19 cellular contexts compared by ENCODE assay signal in genomic region chr4:82820689-82821088, GRCh38. TPM values are rescaled to one million over a fixed set of nuclear protein-coding genes. Genes with fewer than 3 reads are reported as not detected.
DNase-seq lines count a peak whose midpoint lies in the region; ATAC-seq and TF ChIP-seq lines count a peak whose summit lies in the region.
"Had no signal": no experiment of that assay in that cellular context is flagged by ENCODE, and none has a peak within 500 bp of the region (broad histone marks: within the 10 kb centered on the region; RNA-seq: fewer than 3 reads in every experiment).

No MANE protein-coding gene starts in this region.

- ATAC-seq in GM21737 (IDR thresholded peaks at IDR 0.05; ENCODE audit: unreplicated experiment) = no peak
- ATAC-seq in GM18517 (IDR thresholded peaks at IDR 0.05; ENCODE audit: unreplicated experiment) = no peak
- ATAC-seq: CD8-positive, alpha-beta T cell; PC-3 had no signal

- H4K12ac ChIP-seq in trophoblast cell (ENCODE audit: low read depth, low read length) = no peak overlapping the region

- H2BK12ac ChIP-seq in trophoblast cell (ENCODE audit: low read length) = no peak overlapping the region

- no peaks in the 10 kb centered on the region for H3K9me3 Mint-ChIP-seq in activated CD4-positive, alpha-beta T cell treated with anti-CD3 and anti-CD28 coated beads, Interleukin-2, amount 10 ng/mL, durations not matched to agents 24 days and 14 days
- H3K9me3 Mint-ChIP-seq in activated CD4-positive, alpha-beta T cell treated with anti-CD3 and anti-CD28 coated beads, Interleukin-2, amount 10 ng/mL, durations not matched to agents 7 days and 5 days = no peaks in the 10 kb centered on the region
- peaks cover 3% of the 10 kb centered on the region; the same call in 1 of the 2 replicates for H3K9me3 Mint-ChIP-seq in HFFc6
- no peaks in the 10 kb centered on the region for H3K9me3 Mint-ChIP-seq in activated naive CD8-positive, alpha-beta T cell treated with anti-CD3 and anti-CD28 coated beads for 36 hours
- H3K9me3 Mint-ChIP-seq: CD8-positive, alpha-beta T cell had no signal

- H3K36me3 ChIP-seq in trophoblast cell (ENCODE audit: control insufficient read depth in 1 of 2, insufficient read depth in 2 of 2, low read length in 2 of 2) = peaks cover 29 to 54% of the 10 kb centered on the region in 2 experiments

- no peak overlapping the region for H2AK5ac ChIP-seq in trophoblast cell (ENCODE audit: low read length)

- no peak overlapping the region for H3K23ac ChIP-seq in trophoblast cell (ENCODE audit: low read length)

- no peak for DNase-seq in activated CD4-positive, alpha-beta T cell treated with anti-CD3 and anti-CD28 coated beads, Interleukin-2, amount 10 ng/mL, durations not matched to agents 24 days and 14 days
- DNase-seq in activated CD4-positive, alpha-beta T cell treated with anti-CD3 and anti-CD28 coated beads, Interleukin-2, amount 10 ng/mL, durations not matched to agents 7 days and 5 days = no peak
- no peak for DNase-seq in HFFc6
- DNase-seq in activated naive CD8-positive, alpha-beta T cell treated with anti-CD3 and anti-CD28 coated beads for 36 hours = no peak
- peak; percentile 34 to 59 for DNase-seq in trophoblast cell
- no peak for DNase-seq in stimulated activated CD4-positive, alpha-beta T cell treated with anti-CD3 and anti-CD28 coated beads, Interleukin-2, amount 100 ng/mL, for 24 hours
- DNase-seq: 8988T; BE2C; CD8-positive, alpha-beta T cell; HCEC 1CT; KBM-7; NCI-H1048; NCI-H1436 treated with DMSO at 0.1 percent for 48 hours; NCI-H2029 treated with DMSO at 0.1 percent for 48 hours; NCI-H510A; NCI-H774; PC-3 had no signal

- intact Hi-C loops in activated CD4-positive, alpha-beta T cell treated with anti-CD3 and anti-CD28 coated beads, Interleukin-2, amount 10 ng/mL, durations not matched to agents 24 days and 14 days (cut with micrococcal nuclease) = loop anchor here (10.0 kb wide), 1 partner anchor 356 kb away; no protein-coding TSS in a partner anchor

- H3K79me1 ChIP-seq in trophoblast cell (ENCODE audit: low read length) = no peaks in the 10 kb centered on the region

- H3K4me3 ChIP-seq in trophoblast cell (ENCODE audit: low read depth, low read length) = no peak overlapping the region

- no peak overlapping the region for H3K4me3 Mint-ChIP-seq in activated CD4-positive, alpha-beta T cell treated with anti-CD3 and anti-CD28 coated beads, Interleukin-2, amount 10 ng/mL, durations not matched to agents 24 days and 14 days
- no peak overlapping the region for H3K4me3 Mint-ChIP-seq in activated CD4-positive, alpha-beta T cell treated with anti-CD3 and anti-CD28 coated beads, Interleukin-2, amount 10 ng/mL, durations not matched to agents 7 days and 5 days
- no peak overlapping the region for H3K4me3 Mint-ChIP-seq in HFFc6
- H3K4me3 Mint-ChIP-seq in activated naive CD8-positive, alpha-beta T cell treated with anti-CD3 and anti-CD28 coated beads for 36 hours = no peak overlapping the region
- H3K4me3 Mint-ChIP-seq: CD8-positive, alpha-beta T cell had no signal

- peaks cover 12% of the 10 kb centered on the region for H3K4me1 Mint-ChIP-seq in activated CD4-positive, alpha-beta T cell treated with anti-CD3 and anti-CD28 coated beads, Interleukin-2, amount 10 ng/mL, durations not matched to agents 24 days and 14 days
- peaks cover 5% of the 10 kb centered on the region for H3K4me1 Mint-ChIP-seq in activated CD4-positive, alpha-beta T cell treated with anti-CD3 and anti-CD28 coated beads, Interleukin-2, amount 10 ng/mL, durations not matched to agents 7 days and 5 days
- H3K4me1 Mint-ChIP-seq in HFFc6 (ENCODE audit: low read depth) = peaks cover 36% of the 10 kb centered on the region
- peaks cover 8% of the 10 kb centered on the region for H3K4me1 Mint-ChIP-seq in activated naive CD8-positive, alpha-beta T cell treated with anti-CD3 and anti-CD28 coated beads for 36 hours

- no peak overlapping the region for H2BK120ac ChIP-seq in trophoblast cell (ENCODE audit: insufficient read depth, low read length, poor library complexity)

- H3K9me3 ChIP-seq in trophoblast cell (ENCODE audit: insufficient read depth, low read depth, low read length) = no peaks in the 10 kb centered on the region
- H3K9me3 ChIP-seq: BE2C had no signal

- H3K27ac ChIP-seq in trophoblast cell (ENCODE audit: low read depth, low read length) = no peak overlapping the region

- H3K9ac ChIP-seq in trophoblast cell (ENCODE audit: low read length) = no peak overlapping the region

- no peak overlapping the region for H3K18ac ChIP-seq in trophoblast cell (ENCODE audit: low read length)

- no peak for TF ChIP-seq CTCF in HFFc6 (IDR thresholded peaks at IDR 0.05)

- WGBS in trophoblast cell (ENCODE audit: extremely low coverage, insufficient coverage, insufficient read length) = no CpG with 5 or more reads among the region's 2 CpGs

- POLR2A ChIA-PET in activated CD4-positive, alpha-beta T cell treated with anti-CD3 and anti-CD28 coated beads, Interleukin-2, amount 10 ng/mL, durations not matched to agents 7 days and 5 days (lab: Charles Lee) = no interaction called here

- no peak overlapping the region for H3K4me2 ChIP-seq in trophoblast cell (ENCODE audit: low read length)

- H2BK5ac ChIP-seq in trophoblast cell (ENCODE audit: low read depth, low read length, poor library complexity) = no peak overlapping the region

- peaks cover 58% of the 10 kb centered on the region for H3K36me3 Mint-ChIP-seq in activated CD4-positive, alpha-beta T cell treated with anti-CD3 and anti-CD28 coated beads, Interleukin-2, amount 10 ng/mL, durations not matched to agents 24 days and 14 days (ENCODE audit: low read depth)
- peaks cover 62% of the 10 kb centered on the region for H3K36me3 Mint-ChIP-seq in activated CD4-positive, alpha-beta T cell treated with anti-CD3 and anti-CD28 coated beads, Interleukin-2, amount 10 ng/mL, durations not matched to agents 7 days and 5 days (ENCODE audit: low read depth)
- H3K36me3 Mint-ChIP-seq in HFFc6 (ENCODE audit: low read depth) = peaks cover 67% of the 10 kb centered on the region
- H3K36me3 Mint-ChIP-seq in activated naive CD8-positive, alpha-beta T cell treated with anti-CD3 and anti-CD28 coated beads for 36 hours = peaks cover 33% of the 10 kb centered on the region

- no peak overlapping the region for H4K8ac ChIP-seq in trophoblast cell (ENCODE audit: low read depth, low read length)

- no peak overlapping the region for H3K14ac ChIP-seq in trophoblast cell (ENCODE audit: low read length)

- no peak overlapping the region for H3K4ac ChIP-seq in trophoblast cell (ENCODE audit: low read depth, low read length)

- H3K27ac Mint-ChIP-seq in activated CD4-positive, alpha-beta T cell treated with anti-CD3 and anti-CD28 coated beads, Interleukin-2, amount 10 ng/mL, durations not matched to agents 24 days and 14 days = peak overlapping the region; percentile 19
- H3K27ac Mint-ChIP-seq in activated CD4-positive, alpha-beta T cell treated with anti-CD3 and anti-CD28 coated beads, Interleukin-2, amount 10 ng/mL, durations not matched to agents 7 days and 5 days = no peak overlapping the region
- H3K27ac Mint-ChIP-seq in HFFc6 = peak overlapping the region; percentile 51; the same call in 1 of the 2 replicates
- peak overlapping the region; percentile 64 for H3K27ac Mint-ChIP-seq in activated naive CD8-positive, alpha-beta T cell treated with anti-CD3 and anti-CD28 coated beads for 36 hours
- H3K27ac Mint-ChIP-seq: CD8-positive, alpha-beta T cell had no signal

- no peaks in the 10 kb centered on the region for H3K27me3 ChIP-seq in trophoblast cell (ENCODE audit: insufficient read depth, low read length)
- H3K27me3 ChIP-seq: BE2C had no signal

- H3K4me1 ChIP-seq in trophoblast cell (ENCODE audit: control insufficient read depth in 1 of 2, insufficient read depth in 2 of 2, low read length in 2 of 2) = no peaks in the 10 kb centered on the region
- H3K4me1 ChIP-seq: BE2C had no signal

- no peak overlapping the region for H2AFZ ChIP-seq in trophoblast cell (ENCODE audit: insufficient read depth, low read length, poor library complexity)

- CTCF ChIA-PET in activated CD4-positive, alpha-beta T cell treated with anti-CD3 and anti-CD28 coated beads, Interleukin-2, amount 10 ng/mL, durations not matched to agents 7 days and 5 days (lab: Charles Lee) = interaction anchor here (1.0 kb wide), 1 partner anchor 22 kb away, joined by 3 read pairs; no protein-coding TSS in a partner anchor

- no peaks in the 10 kb centered on the region for H3K27me3 Mint-ChIP-seq in activated CD4-positive, alpha-beta T cell treated with anti-CD3 and anti-CD28 coated beads, Interleukin-2, amount 10 ng/mL, durations not matched to agents 24 days and 14 days
- H3K27me3 Mint-ChIP-seq in activated CD4-positive, alpha-beta T cell treated with anti-CD3 and anti-CD28 coated beads, Interleukin-2, amount 10 ng/mL, durations not matched to agents 7 days and 5 days = no peaks in the 10 kb centered on the region
- peaks cover 3% of the 10 kb centered on the region for H3K27me3 Mint-ChIP-seq in HFFc6 (ENCODE audit: insufficient read depth)
- H3K27me3 Mint-ChIP-seq in activated naive CD8-positive, alpha-beta T cell treated with anti-CD3 and anti-CD28 coated beads for 36 hours = no peaks in the 10 kb centered on the region

- H4K91ac ChIP-seq in trophoblast cell (ENCODE audit: low read depth, low read length) = no peak overlapping the region

- no peaks in the 10 kb centered on the region for H3K79me2 ChIP-seq in trophoblast cell (ENCODE audit: control insufficient read depth, insufficient read depth, low read length, poor library complexity)

RNA-seq across cellular contexts. Expression of gene SCD5, which starts 22.1 kb away (rescaled TPM):
- total RNA-seq in activated CD4-positive, alpha-beta T cell treated with anti-CD3 and anti-CD28 coated beads, Interleukin-2, amount 10 ng/mL, durations not matched to agents 24 days and 14 days = 0.63 and 0.95 TPM in 2 replicates
- total RNA-seq in activated CD4-positive, alpha-beta T cell treated with anti-CD3 and anti-CD28 coated beads, Interleukin-2, amount 10 ng/mL, durations not matched to agents 7 days and 5 days = 1 to 10 TPM; 2.0 TPM
- 10 to 100 TPM; 28.4 to 36.4 (median 32.0) TPM for total RNA-seq in HFFc6 (2021; fragmentation: NEBNext Ultra II Directional; extraction: Animal tissue kit (Norgen Biotek cat#: 25700))
- 1 to 10 TPM; 3.8 to 4.0 TPM for total RNA-seq in activated naive CD8-positive, alpha-beta T cell treated with anti-CD3 and anti-CD28 coated beads for 36 hours
- 2.8 TPM in 2 replicates for polyA plus RNA-seq in trophoblast cell (2013)

Comparison
In these comparisons a context has a peak if more than half of its experiments do, and no peak if none do; other contexts are left out.
1. DNase-seq: peak in trophoblast cell (2 of 2); none in activated CD4-positive, alpha-beta T cell treated with anti-CD3 and anti-CD28 coated beads, Interleukin-2, amount 10 ng/mL, durations not matched to agents 24 days and 14 days (single experiment), activated CD4-positive, alpha-beta T cell treated with anti-CD3 and anti-CD28 coated beads, Interleukin-2, amount 10 ng/mL, durations not matched to agents 7 days and 5 days (single experiment), HFFc6 (single experiment), activated naive CD8-positive, alpha-beta T cell treated with anti-CD3 and anti-CD28 coated beads for 36 hours (single experiment) and stimulated activated CD4-positive, alpha-beta T cell treated with anti-CD3 and anti-CD28 coated beads, Interleukin-2, amount 100 ng/mL, for 24 hours (0 of 2).
2. RNA of gene SCD5, which starts 22.1 kb away (total RNA-seq): 28.4 to 36.4 TPM in HFFc6; 3.8 to 4.0 TPM in activated naive CD8-positive, alpha-beta T cell treated with anti-CD3 and anti-CD28 coated beads for 36 hours, 2.0 TPM in activated CD4-positive, alpha-beta T cell treated with anti-CD3 and anti-CD28 coated beads, Interleukin-2, amount 10 ng/mL, durations not matched to agents 7 days and 5 days and 0.63 to 0.95 TPM in activated CD4-positive, alpha-beta T cell treated with anti-CD3 and anti-CD28 coated beads, Interleukin-2, amount 10 ng/mL, durations not matched to agents 24 days and 14 days; every median in the first group is over 4 times any median in the second.